ENCODE assay signal across 1 cellular context in the genomic region with DNA sequence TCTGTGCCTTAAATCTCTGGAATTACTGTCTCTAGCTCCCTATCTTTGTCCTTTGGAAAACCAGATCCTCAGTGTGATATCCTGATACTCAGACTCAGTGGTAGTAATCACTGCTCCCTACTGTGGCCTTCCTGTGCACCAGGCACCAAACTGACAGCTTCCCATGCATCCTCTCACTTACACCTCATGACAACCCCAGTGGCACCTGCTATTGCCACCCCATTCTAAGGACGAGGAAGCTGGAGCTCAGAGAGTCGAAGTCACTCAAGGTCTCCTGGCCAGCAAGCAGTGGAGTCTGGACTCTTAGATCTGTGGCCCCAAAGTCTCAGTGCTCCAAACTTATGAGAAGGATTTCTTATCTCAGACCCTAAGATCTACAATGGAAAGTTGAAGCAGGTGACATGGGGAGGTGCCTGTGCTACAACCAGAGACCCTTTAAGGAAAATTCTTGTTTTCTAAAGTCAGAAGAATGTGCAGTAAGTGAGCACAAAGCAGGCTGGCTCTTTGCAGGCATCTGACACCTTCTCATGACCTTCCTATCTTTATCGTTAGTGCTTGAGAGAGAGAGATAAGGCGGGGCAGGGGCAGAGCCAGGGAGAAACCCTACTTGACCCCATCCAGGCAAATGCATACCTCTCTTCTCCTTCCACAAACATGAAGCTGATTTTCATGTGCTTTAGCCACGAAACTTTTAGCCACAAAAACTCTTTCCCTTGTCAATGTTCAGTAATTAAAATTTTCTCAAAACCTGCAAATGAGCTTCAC.
A peak's percentile ranks its signal among the peaks of the same experiment; 100 is the strongest.
TF ChIP-seq lines count a peak whose summit lies in the region.

No MANE protein-coding gene starts in this region.

TF ChIP-seq in K562, 482 proteins besides CTCF, POLR2A, EP300 and RAD21:
- TF ChIP-seq ESRRA (IDR thresholded peaks at IDR 0.05; ENCODE audit: borderline replicate concordance, low read depth) (peak; percentile 43; the same call in 1 of the 2 replicates), BRD9 (IDR thresholded peaks at IDR 0.05; ENCODE audit: low read depth, partially characterized antibody) (no peak)
